8 cellular contexts compared by ENCODE assay signal in genomic region chr1:47424336-47424982, GRCh38. TPM values are rescaled to one million over a fixed set of nuclear protein-coding genes. Genes with fewer than 3 reads are reported as not detected.
DNase-seq lines count a peak whose midpoint lies in the region; ATAC-seq and TF ChIP-seq lines count a peak whose summit lies in the region.

No MANE protein-coding gene starts in this region.

- H2BK120ac ChIP-seq in mesenchymal stem cell (ENCODE audit: low read depth, low read length), result no peak overlapping the region

- no peaks in the 10 kb centered on the region for H3K36me3 ChIP-seq in brain microvascular endothelial cell (replicated peaks)
- no peaks in the 10 kb centered on the region for H3K36me3 ChIP-seq in mesenchymal stem cell (ENCODE audit: control insufficient read depth in 1 of 2, insufficient read depth in 2 of 2, low read depth in 1 of 2, low read length in 2 of 2)

- TF ChIP-seq CTCF in GM12872 (IDR thresholded peaks at IDR 0.05; ENCODE audit: insufficient read depth, low read depth, low read length) (peak; percentile 63), brain microvascular endothelial cell (IDR thresholded peaks at IDR 0.05; ENCODE audit: low read depth, low read length, missing control alignments) (peak; percentile 89)

- no peak overlapping the region for H2AFZ ChIP-seq in mesenchymal stem cell (ENCODE audit: low read depth, low read length)

- H3K4me3 ChIP-seq in brain microvascular endothelial cell (ENCODE audit: low read depth, low read length) (no peak overlapping the region), mesenchymal stem cell (ENCODE audit: insufficient read depth in 1 of 2, low read depth in 1 of 2, low read length in 2 of 2) (no peak overlapping the region)

- no peak overlapping the region for H2BK12ac ChIP-seq in mesenchymal stem cell (ENCODE audit: low read length in 2 of 2)

- no peak overlapping the region for H4K8ac ChIP-seq in mesenchymal stem cell (ENCODE audit: low read length)

- no peak overlapping the region for H4K91ac ChIP-seq in mesenchymal stem cell (ENCODE audit: low read length)

- in situ Hi-C loops in ACHN (cut with HindIII; ENCODE audit: low pct_ligation_motif_present, low pct_unique_long_range_greater_than_20kb, low sequenced_read_pairs) (no loop called here), brain microvascular endothelial cell (cut with HindIII; ENCODE audit: low pct_ligation_motif_present, low sequenced_read_pairs) (no loop called here)

- H3K4me1 ChIP-seq in mesenchymal stem cell (ENCODE audit: control insufficient read depth, insufficient read depth, low read depth, low read length), result no peaks in the 10 kb centered on the region

- DNase-seq in ACHN, result peak; percentile 57
- DNase-seq in NCI-H2227 (lab: John Stamatoyannopoulos, UW; ENCODE audit: unreplicated experiment), result peak; percentile 84
- DNase-seq in brain microvascular endothelial cell, result peak; percentile 39
- peak; percentile 32 for DNase-seq in mesenchymal stem cell
- DNase-seq in activated CD4-positive, CD25-positive, alpha-beta regulatory T cell (lab: John Stamatoyannopoulos, UW), result no peak

- no peak overlapping the region for H2AK5ac ChIP-seq in mesenchymal stem cell (ENCODE audit: low read length, severe bottlenecking)

- H3K14ac ChIP-seq in mesenchymal stem cell (ENCODE audit: low read length in 2 of 2), result no peak overlapping the region

- no peak overlapping the region for H3K9ac ChIP-seq in mesenchymal stem cell (ENCODE audit: low read length)

- H3K79me1 ChIP-seq in mesenchymal stem cell (replicated peaks; ENCODE audit: low read length, poor library complexity, severe bottlenecking), result no peaks in the 10 kb centered on the region

- no peak for ATAC-seq in GM21717 (IDR thresholded peaks at IDR 0.05; ENCODE audit: unreplicated experiment)
- ATAC-seq in activated CD4-positive, CD25-positive, alpha-beta regulatory T cell treated with anti-CD3 and anti-CD28 coated beads, Interleukin-2, amount 50 U/mL, for 24 hours, result no peak

- H3K4me2 ChIP-seq in mesenchymal stem cell (ENCODE audit: low read length, poor library complexity, severe bottlenecking), result no peak overlapping the region

- H3K27ac ChIP-seq in brain microvascular endothelial cell (no peak overlapping the region), mesenchymal stem cell (ENCODE audit: low read length, poor library complexity, severe bottlenecking) (no peak overlapping the region)

- H3K23ac ChIP-seq in mesenchymal stem cell (ENCODE audit: low read length in 2 of 2), result no peak overlapping the region

- H3K9me3 ChIP-seq in mesenchymal stem cell (ENCODE audit: control insufficient read depth, low read length), result no peaks in the 10 kb centered on the region

- no peak overlapping the region for H3K18ac ChIP-seq in mesenchymal stem cell (ENCODE audit: low read depth in 1 of 2, low read length in 2 of 2)

- 28% methylated on average over 4 of the region's 6 CpGs for WGBS in mesenchymal stem cell

- no peak overlapping the region for H3K4ac ChIP-seq in mesenchymal stem cell (ENCODE audit: low read depth in 1 of 2, low read length in 2 of 2)

- H2BK5ac ChIP-seq in mesenchymal stem cell (ENCODE audit: low read depth, low read length, poor library complexity, severe bottlenecking), result no peak overlapping the region

- H3K27me3 ChIP-seq in brain microvascular endothelial cell (replicated peaks) (no peaks in the 10 kb centered on the region), mesenchymal stem cell (ENCODE audit: control insufficient read depth in 1 of 2, insufficient read depth in 1 of 2, low read length in 2 of 2) (peaks cover 40 to 64% of the 10 kb centered on the region in 2 experiments)

- H2BK15ac ChIP-seq in mesenchymal stem cell (ENCODE audit: low read depth, poor library complexity, severe bottlenecking), result no peak overlapping the region

RNA-seq across cellular contexts. Expression of gene FOXE3, which starts 8.4 kb away (rescaled TPM):
- polyA plus RNA-seq in mesenchymal stem cell (2013, experiment 1 of 2), result not detected
- not detected for polyA plus RNA-seq in mesenchymal stem cell (2013, experiment 2 of 2)

RNA-seq across cellular contexts. Expression of gene FOXD2, which starts 13.4 kb away (rescaled TPM):
- polyA plus RNA-seq in mesenchymal stem cell (2013, experiment 1 of 2), result not detected
- not detected for polyA plus RNA-seq in mesenchymal stem cell (2013, experiment 2 of 2)

Comparison
In these comparisons a context has a peak if more than half of its experiments do, and no peak if none do; other contexts are left out.
1. DNase-seq: peak in ACHN (single experiment), NCI-H2227 (single experiment), brain microvascular endothelial cell (single experiment) and mesenchymal stem cell (single experiment); none in activated CD4-positive, CD25-positive, alpha-beta regulatory T cell (0 of 4).